ENCODE assay signal across 9 cellular contexts in the genomic region with DNA sequence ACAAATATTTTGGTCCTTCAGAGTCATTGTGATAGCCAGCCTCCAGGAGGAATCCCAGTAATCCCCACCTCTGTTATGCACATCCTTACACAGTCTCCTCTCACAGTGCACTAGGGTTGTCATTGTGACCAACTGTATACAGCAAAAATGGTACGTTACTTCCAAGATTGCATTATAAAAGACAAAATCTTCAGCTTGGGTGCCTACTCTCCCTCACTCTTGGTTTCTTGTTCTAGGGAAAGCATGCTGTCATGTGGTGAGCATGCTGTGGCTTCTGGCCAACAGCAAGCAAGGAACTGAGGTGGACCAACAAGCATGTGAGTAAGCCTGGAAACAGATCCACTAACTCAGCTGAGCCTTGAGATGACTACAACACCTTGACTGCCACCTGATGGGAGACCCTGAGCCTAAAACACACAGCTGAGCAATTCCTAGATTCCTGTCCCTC.
A peak's percentile ranks its signal among the peaks of the same experiment; 100 is the strongest.
DNase-seq lines count a peak whose midpoint lies in the region; ATAC-seq, FAIRE-seq and TF ChIP-seq lines count a peak whose summit lies in the region.
"Had no signal": no experiment of that assay in that cellular context is flagged by ENCODE, and none has a peak within 500 bp of the region (broad histone marks: within the 10 kb centered on the region; RNA-seq: fewer than 3 reads in every experiment).

No MANE protein-coding gene starts in this region.

- H3K9me3 Mint-ChIP-seq in Calu3 (ENCODE audit: low read depth, unreplicated experiment): peaks cover 3% of the 10 kb centered on the region
- H3K9me3 Mint-ChIP-seq in activated naive CD8-positive, alpha-beta T cell treated with anti-CD3 and anti-CD28 coated beads for 36 hours: no peaks in the 10 kb centered on the region

- H3K4me1 Mint-ChIP-seq in Calu3 (ENCODE audit: low read depth, unreplicated experiment): peaks cover 28% of the 10 kb centered on the region
- H3K4me1 Mint-ChIP-seq in activated naive CD8-positive, alpha-beta T cell treated with anti-CD3 and anti-CD28 coated beads for 36 hours: no peaks in the 10 kb centered on the region

- peak; percentile 45 for DNase-seq in Calu3
- peak; percentile 92 for DNase-seq in bronchial epithelial cell (ENCODE audit: low read depth)
- peak; percentile 63 for DNase-seq in medulla oblongata (ENCODE audit: extremely low spot score)
- no peak for DNase-seq in activated naive CD8-positive, alpha-beta T cell treated with anti-CD3 and anti-CD28 coated beads for 36 hours
- no peak for DNase-seq in GM10248 (ENCODE audit: extremely low spot score)
- no peak for DNase-seq in amniotic stem cell (lab: John Stamatoyannopoulos, UW)
- DNase-seq: DND-41 had no signal

- no peaks in the 10 kb centered on the region for H3K36me3 Mint-ChIP-seq in Calu3 (ENCODE audit: insufficient read depth, unreplicated experiment)
- H3K36me3 Mint-ChIP-seq in activated naive CD8-positive, alpha-beta T cell treated with anti-CD3 and anti-CD28 coated beads for 36 hours: no peaks in the 10 kb centered on the region

- TF ChIP-seq CTCF in Calu3 (IDR thresholded peaks at IDR 0.05; ENCODE audit: unreplicated experiment) (no peak), bronchial epithelial cell (IDR thresholded peaks at IDR 0.05; ENCODE audit: insufficient read depth, low read length, severe bottlenecking) (peak; percentile 23), GM10248 (IDR thresholded peaks at IDR 0.05; ENCODE audit: control extremely low read depth, extremely low read depth, low read depth, missing control alignments) (no peak)

- CTCF ChIA-PET in Calu3 (lab: Charles Lee) (interaction anchor here (0.6 to 1.6 kb wide), 3 partner anchors 17 to 97 kb away, joined by 3 read pairs; no protein-coding TSS in a partner anchor), GM10248 (lab: Yijun Ruan, JAX) (interaction anchor here (1.1 to 1.3 kb wide), 2 partner anchors 15 to 27 kb away, joined by 3 to 4 read pairs; no protein-coding TSS in a partner anchor)

- POLR2A ChIA-PET in GM10248 (lab: Yijun Ruan, JAX): no interaction called here

- H3K27me3 ChIP-seq in bronchial epithelial cell (ENCODE audit: control insufficient read depth, insufficient read depth, low read length): no peaks in the 10 kb centered on the region

- no peaks in the 10 kb centered on the region for H3K36me3 ChIP-seq in bronchial epithelial cell (ENCODE audit: control insufficient read depth, insufficient read depth, low read length)

- no peaks in the 10 kb centered on the region for H3K27me3 Mint-ChIP-seq in Calu3 (ENCODE audit: unreplicated experiment)
- no peaks in the 10 kb centered on the region for H3K27me3 Mint-ChIP-seq in activated naive CD8-positive, alpha-beta T cell treated with anti-CD3 and anti-CD28 coated beads for 36 hours

- H3K4me3 Mint-ChIP-seq in Calu3 (ENCODE audit: low read depth, unreplicated experiment): no peak overlapping the region
- H3K4me3 Mint-ChIP-seq in activated naive CD8-positive, alpha-beta T cell treated with anti-CD3 and anti-CD28 coated beads for 36 hours: no peak overlapping the region

- ATAC-seq in HG03442 (IDR thresholded peaks at IDR 0.05; ENCODE audit: unreplicated experiment) (peak; percentile 50), HG03097 (IDR thresholded peaks at IDR 0.05; ENCODE audit: low FRiP score, unreplicated experiment) (no peak)

- no peak overlapping the region for H3K4me3 ChIP-seq in bronchial epithelial cell (ENCODE audit: low read depth, low read length)

- H3K27ac Mint-ChIP-seq in Calu3 (ENCODE audit: unreplicated experiment): peak overlapping the region; percentile 30
- no peak overlapping the region for H3K27ac Mint-ChIP-seq in activated naive CD8-positive, alpha-beta T cell treated with anti-CD3 and anti-CD28 coated beads for 36 hours

- intact Hi-C loops in Calu3 (cut with micrococcal nuclease; ENCODE audit: unreplicated experiment): loop anchor here (5.0 kb wide), 1 partner anchor 65 kb away; no protein-coding TSS in a partner anchor

- no TSS peak for BruUV-seq in Calu3 (replicated peaks; lab: Mats Ljungman, UMichigan)

- no peak for FAIRE-seq in bronchial epithelial cell (lab: Jason Lieb, UNC)

Comparison
In these comparisons a context has a peak if more than half of its experiments do, and no peak if none do; other contexts are left out.
1. DNase-seq: peak in Calu3 (single experiment), bronchial epithelial cell (single experiment) and medulla oblongata (single experiment); none in activated naive CD8-positive, alpha-beta T cell treated with anti-CD3 and anti-CD28 coated beads for 36 hours (single experiment), GM10248 (single experiment) and amniotic stem cell (single experiment).